ENCODE assay signal across 18 cellular contexts in genomic region chr2:57880967-57881366, GRCh38.
A peak's percentile ranks its signal among the peaks of the same experiment; 100 is the strongest.
DNase-seq lines count a peak whose midpoint lies in the region; ATAC-seq and TF ChIP-seq lines count a peak whose summit lies in the region.
"Had no signal": no experiment of that assay in that cellular context is flagged by ENCODE, and none has a peak within 500 bp of the region (broad histone marks: within the 10 kb centered on the region; RNA-seq: fewer than 3 reads in every experiment).

No MANE protein-coding gene starts in this region.

- TF ChIP-seq POLR2A in thyroid gland (IDR thresholded peaks at IDR 0.05): no peak

- no peak overlapping the region for H3K27ac ChIP-seq in thyroid gland

- no peak for TF ChIP-seq CTCF in thyroid gland (IDR thresholded peaks at IDR 0.05)

- H3K4me3 ChIP-seq in thyroid gland (replicated peaks in 1 of 3): no peak overlapping the region
- H3K4me3 ChIP-seq: HAP-1 had no signal

- peak; percentile 72 for DNase-seq in NCI-H2107 treated with DMSO at 0.1 percent for 48 hours (lab: John Stamatoyannopoulos, UW; ENCODE audit: unreplicated experiment)
- no peak for DNase-seq in NCI-H2107 (lab: John Stamatoyannopoulos, UW)
- peak; percentile 53 to 88 for DNase-seq in NCI-H2081 (lab: John Stamatoyannopoulos, UW)
- peak; percentile 58 for DNase-seq in SHP77 treated with DMSO at 0.1 percent for 48 hours (lab: John Stamatoyannopoulos, UW)
- DNase-seq in thyroid gland: peak; percentile 3 to 37
- DNase-seq in NCI-H510A (lab: John Stamatoyannopoulos, UW): no peak
- DNase-seq in activated CD8-positive, alpha-beta memory T cell treated with anti-CD3 and anti-CD28 coated beads for 24 hours: no peak
- DNase-seq: activated CD4-positive, alpha-beta T cell treated with anti-CD3 and anti-CD28 coated beads, Interleukin-2, amount 50 U/mL, for 1 hour; anterior cingulate cortex; CD4-positive, alpha-beta T cell; cerebellar nuclear complex; effector memory CD4-positive, alpha-beta T cell; NCI-H1694; NK-92 treated with Interleukin-12 subunit alpha and Interleukin-12 subunit beta, amount 100 ng/mL, for 24 hours; T-helper 1 cell had no signal

- H3K4me1 ChIP-seq in thyroid gland: peaks cover 7 to 10% of the 10 kb centered on the region in 2 donors

- H3K36me3 ChIP-seq in thyroid gland: no peaks in the 10 kb centered on the region
- H3K36me3 ChIP-seq: HAP-1 had no signal

- intact Hi-C loops in thyroid gland (cut with DNase I): no loop called here

- ATAC-seq in HG03520 (IDR thresholded peaks at IDR 0.05; ENCODE audit: unreplicated experiment): no peak
- ATAC-seq: Right ventricle myocardium inferior had no signal

- H3K9me3 ChIP-seq in thyroid gland: no peaks in the 10 kb centered on the region
- H3K9me3 ChIP-seq: HAP-1 had no signal

- WGBS in thyroid gland, 2 donors: 47 to 74% methylated on average over 5 of the region's 5 CpGs

- H3K27me3 ChIP-seq in thyroid gland: no peaks in the 10 kb centered on the region

Comparison
In these comparisons a context has a peak if more than half of its experiments do, and no peak if none do; other contexts are left out.
1. DNase-seq: peak in NCI-H2107 treated with DMSO at 0.1 percent for 48 hours (single experiment), NCI-H2081 (2 of 2), SHP77 treated with DMSO at 0.1 percent for 48 hours (single experiment) and thyroid gland (2 of 2); none in NCI-H2107 (single experiment), NCI-H510A (single experiment) and activated CD8-positive, alpha-beta memory T cell treated with anti-CD3 and anti-CD28 coated beads for 24 hours (single experiment).